1 cellular context compared by ENCODE assay signal in the genomic region with DNA sequence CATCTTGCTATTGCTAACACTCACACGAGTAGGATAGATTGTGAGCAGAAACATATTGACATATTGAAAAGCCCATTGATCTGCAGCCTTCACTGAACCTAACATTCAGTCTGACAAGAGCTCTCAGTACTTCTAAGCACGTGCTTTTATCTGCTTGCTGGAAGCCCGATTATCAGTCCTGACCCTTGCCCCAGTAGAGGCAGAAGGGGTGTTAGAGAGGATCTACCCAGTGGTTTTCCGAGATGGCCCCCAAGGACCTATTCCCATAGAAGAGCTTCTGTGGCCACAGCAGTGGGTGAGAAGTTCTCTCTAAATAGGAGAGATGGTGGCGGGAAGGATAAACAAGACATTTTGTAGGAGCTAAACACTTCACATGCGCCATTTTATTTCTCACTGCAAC.
TF ChIP-seq lines count a peak whose summit lies in the region.

No MANE protein-coding gene starts in this region.

TF ChIP-seq in K562, 482 proteins besides CTCF, POLR2A, EP300 and RAD21 (continued from another document and continues in another):
- TF ChIP-seq, protein P1, sequence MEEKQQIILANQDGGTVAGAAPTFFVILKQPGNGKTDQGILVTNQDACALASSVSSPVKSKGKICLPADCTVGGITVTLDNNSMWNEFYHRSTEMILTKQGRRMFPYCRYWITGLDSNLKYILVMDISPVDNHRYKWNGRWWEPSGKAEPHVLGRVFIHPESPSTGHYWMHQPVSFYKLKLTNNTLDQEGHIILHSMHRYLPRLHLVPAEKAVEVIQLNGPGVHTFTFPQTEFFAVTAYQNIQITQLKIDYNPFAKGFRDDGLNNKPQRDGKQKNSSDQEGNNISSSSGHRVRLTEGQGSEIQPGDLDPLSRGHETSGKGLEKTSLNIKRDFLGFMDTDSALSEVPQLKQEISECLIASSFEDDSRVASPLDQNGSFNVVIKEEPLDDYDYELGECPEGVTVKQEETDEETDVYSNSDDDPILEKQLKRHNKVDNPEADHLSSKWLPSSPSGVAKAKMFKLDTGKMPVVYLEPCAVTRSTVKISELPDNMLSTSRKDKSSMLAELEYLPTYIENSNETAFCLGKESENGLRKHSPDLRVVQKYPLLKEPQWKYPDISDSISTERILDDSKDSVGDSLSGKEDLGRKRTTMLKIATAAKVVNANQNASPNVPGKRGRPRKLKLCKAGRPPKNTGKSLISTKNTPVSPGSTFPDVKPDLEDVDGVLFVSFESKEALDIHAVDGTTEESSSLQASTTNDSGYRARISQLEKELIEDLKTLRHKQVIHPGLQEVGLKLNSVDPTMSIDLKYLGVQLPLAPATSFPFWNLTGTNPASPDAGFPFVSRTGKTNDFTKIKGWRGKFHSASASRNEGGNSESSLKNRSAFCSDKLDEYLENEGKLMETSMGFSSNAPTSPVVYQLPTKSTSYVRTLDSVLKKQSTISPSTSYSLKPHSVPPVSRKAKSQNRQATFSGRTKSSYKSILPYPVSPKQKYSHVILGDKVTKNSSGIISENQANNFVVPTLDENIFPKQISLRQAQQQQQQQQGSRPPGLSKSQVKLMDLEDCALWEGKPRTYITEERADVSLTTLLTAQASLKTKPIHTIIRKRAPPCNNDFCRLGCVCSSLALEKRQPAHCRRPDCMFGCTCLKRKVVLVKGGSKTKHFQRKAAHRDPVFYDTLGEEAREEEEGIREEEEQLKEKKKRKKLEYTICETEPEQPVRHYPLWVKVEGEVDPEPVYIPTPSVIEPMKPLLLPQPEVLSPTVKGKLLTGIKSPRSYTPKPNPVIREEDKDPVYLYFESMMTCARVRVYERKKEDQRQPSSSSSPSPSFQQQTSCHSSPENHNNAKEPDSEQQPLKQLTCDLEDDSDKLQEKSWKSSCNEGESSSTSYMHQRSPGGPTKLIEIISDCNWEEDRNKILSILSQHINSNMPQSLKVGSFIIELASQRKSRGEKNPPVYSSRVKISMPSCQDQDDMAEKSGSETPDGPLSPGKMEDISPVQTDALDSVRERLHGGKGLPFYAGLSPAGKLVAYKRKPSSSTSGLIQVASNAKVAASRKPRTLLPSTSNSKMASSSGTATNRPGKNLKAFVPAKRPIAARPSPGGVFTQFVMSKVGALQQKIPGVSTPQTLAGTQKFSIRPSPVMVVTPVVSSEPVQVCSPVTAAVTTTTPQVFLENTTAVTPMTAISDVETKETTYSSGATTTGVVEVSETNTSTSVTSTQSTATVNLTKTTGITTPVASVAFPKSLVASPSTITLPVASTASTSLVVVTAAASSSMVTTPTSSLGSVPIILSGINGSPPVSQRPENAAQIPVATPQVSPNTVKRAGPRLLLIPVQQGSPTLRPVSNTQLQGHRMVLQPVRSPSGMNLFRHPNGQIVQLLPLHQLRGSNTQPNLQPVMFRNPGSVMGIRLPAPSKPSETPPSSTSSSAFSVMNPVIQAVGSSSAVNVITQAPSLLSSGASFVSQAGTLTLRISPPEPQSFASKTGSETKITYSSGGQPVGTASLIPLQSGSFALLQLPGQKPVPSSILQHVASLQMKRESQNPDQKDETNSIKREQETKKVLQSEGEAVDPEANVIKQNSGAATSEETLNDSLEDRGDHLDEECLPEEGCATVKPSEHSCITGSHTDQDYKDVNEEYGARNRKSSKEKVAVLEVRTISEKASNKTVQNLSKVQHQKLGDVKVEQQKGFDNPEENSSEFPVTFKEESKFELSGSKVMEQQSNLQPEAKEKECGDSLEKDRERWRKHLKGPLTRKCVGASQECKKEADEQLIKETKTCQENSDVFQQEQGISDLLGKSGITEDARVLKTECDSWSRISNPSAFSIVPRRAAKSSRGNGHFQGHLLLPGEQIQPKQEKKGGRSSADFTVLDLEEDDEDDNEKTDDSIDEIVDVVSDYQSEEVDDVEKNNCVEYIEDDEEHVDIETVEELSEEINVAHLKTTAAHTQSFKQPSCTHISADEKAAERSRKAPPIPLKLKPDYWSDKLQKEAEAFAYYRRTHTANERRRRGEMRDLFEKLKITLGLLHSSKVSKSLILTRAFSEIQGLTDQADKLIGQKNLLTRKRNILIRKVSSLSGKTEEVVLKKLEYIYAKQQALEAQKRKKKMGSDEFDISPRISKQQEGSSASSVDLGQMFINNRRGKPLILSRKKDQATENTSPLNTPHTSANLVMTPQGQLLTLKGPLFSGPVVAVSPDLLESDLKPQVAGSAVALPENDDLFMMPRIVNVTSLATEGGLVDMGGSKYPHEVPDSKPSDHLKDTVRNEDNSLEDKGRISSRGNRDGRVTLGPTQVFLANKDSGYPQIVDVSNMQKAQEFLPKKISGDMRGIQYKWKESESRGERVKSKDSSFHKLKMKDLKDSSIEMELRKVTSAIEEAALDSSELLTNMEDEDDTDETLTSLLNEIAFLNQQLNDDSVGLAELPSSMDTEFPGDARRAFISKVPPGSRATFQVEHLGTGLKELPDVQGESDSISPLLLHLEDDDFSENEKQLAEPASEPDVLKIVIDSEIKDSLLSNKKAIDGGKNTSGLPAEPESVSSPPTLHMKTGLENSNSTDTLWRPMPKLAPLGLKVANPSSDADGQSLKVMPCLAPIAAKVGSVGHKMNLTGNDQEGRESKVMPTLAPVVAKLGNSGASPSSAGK (IDR thresholded peaks at IDR 0.05) = peak; percentile 73; the same call in 1 of the 2 replicates
- TF ChIP-seq MTA1 (IDR thresholded peaks at IDR 0.05; ENCODE audit: borderline replicate concordance) = no peak
- peak; percentile 67 for TF ChIP-seq L3MBTL2 (IDR thresholded peaks at IDR 0.05)
- peak; percentile 37; the same call in 1 of the 2 replicates for TF ChIP-seq BHLHE40 (IDR thresholded peaks at IDR 0.05; ENCODE audit: low read length)
- TF ChIP-seq ZNF644 (tag; IDR thresholded peaks at IDR 0.05; ENCODE audit: low read depth) = 0 out of 2 replicates have a peak, but pooled peaks have one; percentile 38
- TF ChIP-seq, protein P2, sequence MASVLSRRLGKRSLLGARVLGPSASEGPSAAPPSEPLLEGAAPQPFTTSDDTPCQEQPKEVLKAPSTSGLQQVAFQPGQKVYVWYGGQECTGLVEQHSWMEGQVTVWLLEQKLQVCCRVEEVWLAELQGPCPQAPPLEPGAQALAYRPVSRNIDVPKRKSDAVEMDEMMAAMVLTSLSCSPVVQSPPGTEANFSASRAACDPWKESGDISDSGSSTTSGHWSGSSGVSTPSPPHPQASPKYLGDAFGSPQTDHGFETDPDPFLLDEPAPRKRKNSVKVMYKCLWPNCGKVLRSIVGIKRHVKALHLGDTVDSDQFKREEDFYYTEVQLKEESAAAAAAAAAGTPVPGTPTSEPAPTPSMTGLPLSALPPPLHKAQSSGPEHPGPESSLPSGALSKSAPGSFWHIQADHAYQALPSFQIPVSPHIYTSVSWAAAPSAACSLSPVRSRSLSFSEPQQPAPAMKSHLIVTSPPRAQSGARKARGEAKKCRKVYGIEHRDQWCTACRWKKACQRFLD (CRISPR knock-in tag; IDR thresholded peaks at IDR 0.05) = peak; percentile 65; the same call in 1 of the 2 replicates
- TF ChIP-seq ZNF239 (CRISPR knock-in tag; IDR thresholded peaks at IDR 0.05) = no peak
- no peak for TF ChIP-seq FOXP1 (CRISPR knock-in tag; IDR thresholded peaks at IDR 0.05)
- TF ChIP-seq, protein P3, sequence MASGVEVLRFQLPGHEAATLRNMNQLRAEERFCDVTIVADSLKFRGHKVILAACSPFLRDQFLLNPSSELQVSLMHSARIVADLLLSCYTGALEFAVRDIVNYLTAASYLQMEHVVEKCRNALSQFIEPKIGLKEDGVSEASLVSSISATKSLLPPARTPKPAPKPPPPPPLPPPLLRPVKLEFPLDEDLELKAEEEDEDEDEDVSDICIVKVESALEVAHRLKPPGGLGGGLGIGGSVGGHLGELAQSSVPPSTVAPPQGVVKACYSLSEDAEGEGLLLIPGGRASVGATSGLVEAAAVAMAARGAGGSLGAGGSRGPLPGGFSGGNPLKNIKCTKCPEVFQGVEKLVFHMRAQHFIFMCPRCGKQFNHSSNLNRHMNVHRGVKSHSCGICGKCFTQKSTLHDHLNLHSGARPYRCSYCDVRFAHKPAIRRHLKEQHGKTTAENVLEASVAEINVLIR (CRISPR knock-in tag; IDR thresholded peaks at IDR 0.05) = 0 out of 2 replicates have a peak, but pooled peaks have one; percentile 14
- TF ChIP-seq ASH1L (IDR thresholded peaks at IDR 0.05; ENCODE audit: borderline replicate concordance, low read depth, partially characterized antibody) = no peak
- TF ChIP-seq, protein P4, sequence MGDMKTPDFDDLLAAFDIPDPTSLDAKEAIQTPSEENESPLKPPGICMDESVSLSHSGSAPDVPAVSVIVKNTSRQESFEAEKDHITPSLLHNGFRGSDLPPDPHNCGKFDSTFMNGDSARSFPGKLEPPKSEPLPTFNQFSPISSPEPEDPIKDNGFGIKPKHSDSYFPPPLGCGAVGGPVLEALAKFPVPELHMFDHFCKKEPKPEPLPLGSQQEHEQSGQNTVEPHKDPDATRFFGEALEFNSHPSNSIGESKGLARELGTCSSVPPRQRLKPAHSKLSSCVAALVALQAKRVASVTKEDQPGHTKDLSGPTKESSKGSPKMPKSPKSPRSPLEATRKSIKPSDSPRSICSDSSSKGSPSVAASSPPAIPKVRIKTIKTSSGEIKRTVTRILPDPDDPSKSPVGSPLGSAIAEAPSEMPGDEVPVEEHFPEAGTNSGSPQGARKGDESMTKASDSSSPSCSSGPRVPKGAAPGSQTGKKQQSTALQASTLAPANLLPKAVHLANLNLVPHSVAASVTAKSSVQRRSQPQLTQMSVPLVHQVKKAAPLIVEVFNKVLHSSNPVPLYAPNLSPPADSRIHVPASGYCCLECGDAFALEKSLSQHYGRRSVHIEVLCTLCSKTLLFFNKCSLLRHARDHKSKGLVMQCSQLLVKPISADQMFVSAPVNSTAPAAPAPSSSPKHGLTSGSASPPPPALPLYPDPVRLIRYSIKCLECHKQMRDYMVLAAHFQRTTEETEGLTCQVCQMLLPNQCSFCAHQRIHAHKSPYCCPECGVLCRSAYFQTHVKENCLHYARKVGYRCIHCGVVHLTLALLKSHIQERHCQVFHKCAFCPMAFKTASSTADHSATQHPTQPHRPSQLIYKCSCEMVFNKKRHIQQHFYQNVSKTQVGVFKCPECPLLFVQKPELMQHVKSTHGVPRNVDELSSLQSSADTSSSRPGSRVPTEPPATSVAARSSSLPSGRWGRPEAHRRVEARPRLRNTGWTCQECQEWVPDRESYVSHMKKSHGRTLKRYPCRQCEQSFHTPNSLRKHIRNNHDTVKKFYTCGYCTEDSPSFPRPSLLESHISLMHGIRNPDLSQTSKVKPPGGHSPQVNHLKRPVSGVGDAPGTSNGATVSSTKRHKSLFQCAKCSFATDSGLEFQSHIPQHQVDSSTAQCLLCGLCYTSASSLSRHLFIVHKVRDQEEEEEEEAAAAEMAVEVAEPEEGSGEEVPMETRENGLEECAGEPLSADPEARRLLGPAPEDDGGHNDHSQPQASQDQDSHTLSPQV (IDR thresholded peaks at IDR 0.05) = peak; percentile 49; the same call in 1 of the 2 replicates
- TF ChIP-seq ATF7 (IDR thresholded peaks at IDR 0.05) = no peak
- no peak for TF ChIP-seq MCM2 (IDR thresholded peaks at IDR 0.05; ENCODE audit: low read depth)
- TF ChIP-seq ZNF561 (CRISPR knock-in tag; conservative IDR thresholded peaks at IDR 0.05) = no peak; the same call in 1 of the 2 replicates
- TF ChIP-seq CC2D1A (IDR thresholded peaks at IDR 0.05) = no peak
- peak; percentile 77 for TF ChIP-seq ZNF76 (CRISPR knock-in tag; IDR thresholded peaks at IDR 0.05; ENCODE audit: borderline replicate concordance)
- TF ChIP-seq SLC30A9 (CRISPR knock-in tag; IDR thresholded peaks at IDR 0.05) = no peak
- TF ChIP-seq NR4A1 (CRISPR knock-in tag; IDR thresholded peaks at IDR 0.05) = 0 out of 2 replicates have a peak, but pooled peaks have one; percentile 75
- no peak for TF ChIP-seq NR4A1 (tag; IDR thresholded peaks at IDR 0.05)
- TF ChIP-seq NR2C1 (IDR thresholded peaks at IDR 0.05) = no peak
- TF ChIP-seq NR2C1 (tag; IDR thresholded peaks at IDR 0.05) = peak; percentile 57; the same call in 1 of the 2 replicates
- TF ChIP-seq STAT5A (IDR thresholded peaks at IDR 0.05; ENCODE audit: borderline replicate concordance, low read length) = no peak
- TF ChIP-seq, protein P5, sequence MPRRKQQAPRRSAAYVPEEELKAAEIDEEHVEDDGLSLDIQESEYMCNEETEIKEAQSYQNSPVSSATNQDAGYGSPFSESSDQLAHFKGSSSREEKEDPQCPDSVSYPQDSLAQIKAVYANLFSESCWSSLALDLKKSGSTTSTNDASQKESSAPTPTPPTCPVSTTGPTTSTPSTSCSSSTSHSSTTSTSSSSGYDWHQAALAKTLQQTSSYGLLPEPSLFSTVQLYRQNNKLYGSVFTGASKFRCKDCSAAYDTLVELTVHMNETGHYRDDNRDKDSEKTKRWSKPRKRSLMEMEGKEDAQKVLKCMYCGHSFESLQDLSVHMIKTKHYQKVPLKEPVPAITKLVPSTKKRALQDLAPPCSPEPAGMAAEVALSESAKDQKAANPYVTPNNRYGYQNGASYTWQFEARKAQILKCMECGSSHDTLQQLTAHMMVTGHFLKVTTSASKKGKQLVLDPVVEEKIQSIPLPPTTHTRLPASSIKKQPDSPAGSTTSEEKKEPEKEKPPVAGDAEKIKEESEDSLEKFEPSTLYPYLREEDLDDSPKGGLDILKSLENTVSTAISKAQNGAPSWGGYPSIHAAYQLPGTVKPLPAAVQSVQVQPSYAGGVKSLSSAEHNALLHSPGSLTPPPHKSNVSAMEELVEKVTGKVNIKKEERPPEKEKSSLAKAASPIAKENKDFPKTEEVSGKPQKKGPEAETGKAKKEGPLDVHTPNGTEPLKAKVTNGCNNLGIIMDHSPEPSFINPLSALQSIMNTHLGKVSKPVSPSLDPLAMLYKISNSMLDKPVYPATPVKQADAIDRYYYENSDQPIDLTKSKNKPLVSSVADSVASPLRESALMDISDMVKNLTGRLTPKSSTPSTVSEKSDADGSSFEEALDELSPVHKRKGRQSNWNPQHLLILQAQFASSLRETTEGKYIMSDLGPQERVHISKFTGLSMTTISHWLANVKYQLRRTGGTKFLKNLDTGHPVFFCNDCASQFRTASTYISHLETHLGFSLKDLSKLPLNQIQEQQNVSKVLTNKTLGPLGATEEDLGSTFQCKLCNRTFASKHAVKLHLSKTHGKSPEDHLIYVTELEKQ (CRISPR knock-in tag; IDR thresholded peaks at IDR 0.05) = 0 out of 2 replicates have a peak, but pooled peaks have one; percentile 56
- no peak for TF ChIP-seq MEIS2 (IDR thresholded peaks at IDR 0.05; ENCODE audit: partially characterized antibody)
- TF ChIP-seq, protein P6, sequence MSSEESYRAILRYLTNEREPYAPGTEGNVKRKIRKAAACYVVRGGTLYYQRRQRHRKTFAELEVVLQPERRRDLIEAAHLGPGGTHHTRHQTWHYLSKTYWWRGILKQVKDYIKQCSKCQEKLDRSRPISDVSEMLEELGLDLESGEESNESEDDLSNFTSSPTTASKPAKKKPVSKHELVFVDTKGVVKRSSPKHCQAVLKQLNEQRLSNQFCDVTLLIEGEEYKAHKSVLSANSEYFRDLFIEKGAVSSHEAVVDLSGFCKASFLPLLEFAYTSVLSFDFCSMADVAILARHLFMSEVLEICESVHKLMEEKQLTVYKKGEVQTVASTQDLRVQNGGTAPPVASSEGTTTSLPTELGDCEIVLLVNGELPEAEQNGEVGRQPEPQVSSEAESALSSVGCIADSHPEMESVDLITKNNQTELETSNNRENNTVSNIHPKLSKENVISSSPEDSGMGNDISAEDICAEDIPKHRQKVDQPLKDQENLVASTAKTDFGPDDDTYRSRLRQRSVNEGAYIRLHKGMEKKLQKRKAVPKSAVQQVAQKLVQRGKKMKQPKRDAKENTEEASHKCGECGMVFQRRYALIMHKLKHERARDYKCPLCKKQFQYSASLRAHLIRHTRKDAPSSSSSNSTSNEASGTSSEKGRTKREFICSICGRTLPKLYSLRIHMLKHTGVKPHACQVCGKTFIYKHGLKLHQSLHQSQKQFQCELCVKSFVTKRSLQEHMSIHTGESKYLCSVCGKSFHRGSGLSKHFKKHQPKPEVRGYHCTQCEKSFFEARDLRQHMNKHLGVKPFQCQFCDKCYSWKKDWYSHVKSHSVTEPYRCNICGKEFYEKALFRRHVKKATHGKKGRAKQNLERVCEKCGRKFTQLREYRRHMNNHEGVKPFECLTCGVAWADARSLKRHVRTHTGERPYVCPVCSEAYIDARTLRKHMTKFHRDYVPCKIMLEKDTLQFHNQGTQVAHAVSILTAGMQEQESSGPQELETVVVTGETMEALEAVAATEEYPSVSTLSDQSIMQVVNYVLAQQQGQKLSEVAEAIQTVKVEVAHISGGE (CRISPR knock-in tag; IDR thresholded peaks at IDR 0.05) = no peak
- no peak for TF ChIP-seq CCAR2 (IDR thresholded peaks at IDR 0.05; ENCODE audit: low read depth, low read length)
